ENCODE assay signal across 26 cellular contexts in the genomic region with DNA sequence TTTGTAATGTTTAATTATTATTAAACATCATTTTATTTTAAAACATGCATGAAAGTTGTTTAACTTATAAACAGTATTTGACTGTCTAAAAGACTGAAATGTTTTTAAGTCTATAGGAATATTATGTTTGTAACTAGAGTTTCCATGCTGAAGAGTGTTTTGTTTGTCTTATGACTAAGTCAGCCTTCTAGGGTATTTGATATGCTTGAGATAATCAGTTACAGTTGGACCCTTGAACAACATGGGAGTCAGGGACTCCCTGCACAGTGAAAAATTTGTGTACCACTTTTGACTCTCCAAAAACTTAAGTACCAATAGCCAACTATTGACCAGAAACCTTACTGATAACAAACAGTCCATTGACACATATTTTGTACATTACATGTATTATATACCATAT. TPM values are rescaled to one million over a fixed set of nuclear protein-coding genes. Genes with fewer than 3 reads are reported as not detected.
"Had no signal": no experiment of that assay in that cellular context is flagged by ENCODE, and none has a peak within 500 bp of the region (broad histone marks: within the 10 kb centered on the region; RNA-seq: fewer than 3 reads in every experiment).

No MANE protein-coding gene starts in this region.

- DNase-seq: activated CD4-positive, alpha-beta memory T cell treated with anti-CD3 and anti-CD28 coated beads, Interleukin-2, amount 10 ng/mL, durations not matched to agents 7 days and 5 days; activated CD4-positive, alpha-beta T cell treated with anti-CD3 and anti-CD28 coated beads, Interleukin-2, amount 10 ng/mL, durations not matched to agents 24 days and 14 days; activated CD8-positive, alpha-beta memory T cell treated with anti-CD3 and anti-CD28 coated beads, Interleukin-2, amount 10 ng/mL, durations not matched to agents 7 days and 5 days; activated effector memory CD4-positive, alpha-beta T cell treated with anti-CD3 and anti-CD28 coated beads, Interleukin-2, amount 50 U/mL, for 16 hours; activated naive CD4-positive, alpha-beta T cell treated with anti-CD3 and anti-CD28 coated beads, Interleukin-2, amount 10 ng/mL, durations not matched to agents 7 days and 5 days; activated T-cell treated with anti-CD3 and anti-CD28 coated beads for 4 hours; central memory CD4-positive, alpha-beta T cell; dorsolateral prefrontal cortex; esophagus squamous epithelium; heart right ventricle; lower lobe of right lung; mesendoderm; mucosa of descending colon; nephron progenitor cell; sigmoid colon; spleen; stimulated activated CD4-positive, alpha-beta T cell treated with anti-CD3 and anti-CD28 coated beads, Interleukin-4, amount 100 ng/mL, for 1 hour; stimulated activated naive CD4-positive, alpha-beta T cell; testis; trophoblast cell had no signal

- H3K27me3 ChIP-seq: esophagus squamous epithelium, heart right ventricle, sigmoid colon, spleen, testis, vagina had no signal

- H3K27ac ChIP-seq: dorsolateral prefrontal cortex, esophagus squamous epithelium, heart right ventricle, lower lobe of right lung, sigmoid colon, spleen, testis, vagina, VCaP had no signal

- FAIRE-seq: colon, keratinocyte had no signal

- ATAC-seq: activated CD4-positive, CD25-positive, alpha-beta regulatory T cell treated with anti-CD3 and anti-CD28 coated beads, Interleukin-2, amount 50 U/mL, for 24 hours; activated CD8-positive, alpha-beta memory T cell treated with anti-CD3 and anti-CD28 coated beads, Interleukin-2, amount 10 ng/mL, durations not matched to agents 7 days and 5 days; heart right ventricle; mucosa of descending colon had no signal

- H3K4me1 ChIP-seq: esophagus squamous epithelium, heart right ventricle, lower lobe of right lung, sigmoid colon, spleen, testis, vagina had no signal

- H3K36me3 ChIP-seq: esophagus squamous epithelium, heart right ventricle, lower lobe of right lung, sigmoid colon, spleen, vagina had no signal

- H3K9me3 ChIP-seq: esophagus squamous epithelium, lower lobe of right lung, sigmoid colon, testis, vagina had no signal

- H3K4me3 ChIP-seq: dorsolateral prefrontal cortex, esophagus squamous epithelium, heart right ventricle, lower lobe of right lung, mucosa of descending colon, sigmoid colon, spleen, testis, vagina had no signal

RNA-seq across cellular contexts. Expression of a gene that starts 45.5 kb away (rescaled TPM):
- total RNA-seq: activated CD4-positive, alpha-beta memory T cell treated with anti-CD3 and anti-CD28 coated beads, Interleukin-2, amount 10 ng/mL, durations not matched to agents 7 days and 5 days; activated CD4-positive, alpha-beta T cell treated with anti-CD3 and anti-CD28 coated beads, Interleukin-2, amount 10 ng/mL, durations not matched to agents 24 days and 14 days; activated CD8-positive, alpha-beta memory T cell treated with anti-CD3 and anti-CD28 coated beads, Interleukin-2, amount 10 ng/mL, durations not matched to agents 7 days and 5 days; T-helper 2 cell treated with Interferon-gamma antibody and Interleukin-4, amounts not matched to agents 100 ng/mL and 5 ng/mL, for 36 hours had no signal
